In genomic region chr15:86284630-86285029, GRCh38 we compare ENCODE assay signal across 20 cellular contexts.
DNase-seq lines count a peak whose midpoint lies in the region; TF ChIP-seq lines count a peak whose summit lies in the region.
"Had no signal": no experiment of that assay in that cellular context is flagged by ENCODE, and none has a peak within 500 bp of the region (broad histone marks: within the 10 kb centered on the region; RNA-seq: fewer than 3 reads in every experiment).

No MANE protein-coding gene starts in this region.

- H3K27me3 ChIP-seq in HUES48 (ENCODE audit: control insufficient read depth, insufficient read depth, low read length) (no peaks in the 10 kb centered on the region), endodermal cell (ENCODE audit: control insufficient read depth, insufficient read depth, low read length, poor library complexity, severe bottlenecking) (peaks cover 36% of the 10 kb centered on the region), mesendoderm (ENCODE audit: insufficient read depth, low read length, poor library complexity) (no peaks in the 10 kb centered on the region)
- H3K27me3 ChIP-seq: BLaER1 treated with 17β-estradiol and CSF1 and Interleukin-3, amounts not matched to agents 10 nM and 100 nM had no signal

- no peak overlapping the region for H3K4me3 Mint-ChIP-seq in endodermal cell
- H3K4me3 Mint-ChIP-seq in activated T-helper 2 cell treated with anti-CD3 and anti-CD28 coated beads, Interferon-gamma antibody, Interleukin-2, Interleukin-4, amounts not matched to agents 10 μg/mL and 5 μg/mL and 100 μg/mL, durations not matched to agents 14 hours and 24 hours and 36 hours (ENCODE audit: low read depth), result no peak overlapping the region
- H3K4me3 Mint-ChIP-seq: B cell; CD4-positive, alpha-beta T cell; CD8-positive, alpha-beta T cell had no signal

- DNase-seq in endodermal cell, result peak; percentile 52
- peak; percentile 9 for DNase-seq in iPS-NIHi11 (ENCODE audit: low spot score)
- DNase-seq in mesendoderm, result peak; percentile 89
- no peak for DNase-seq in NCI-H345 treated with DMSO at 0.1 percent for 48 hours (lab: John Stamatoyannopoulos, UW; ENCODE audit: unreplicated experiment)
- DNase-seq in NCI-H2029 treated with DMSO at 0.1 percent for 48 hours (lab: John Stamatoyannopoulos, UW), result no peak
- no peak for DNase-seq in activated T-helper 2 cell treated with anti-CD3 and anti-CD28 coated beads, Interferon-gamma antibody, Interleukin-2, Interleukin-4, amounts not matched to agents 10 μg/mL and 5 μg/mL and 100 μg/mL, durations not matched to agents 14 hours and 24 hours and 36 hours (ENCODE audit: low spot score)
- no peak for DNase-seq in NOMO-1 treated with dmso at 0.1 percent for 144 hours (lab: John Stamatoyannopoulos, UW; ENCODE audit: unreplicated experiment)
- DNase-seq: AML-193; Caco-2; Calu3; CD4-positive, alpha-beta T cell; CD8-positive, alpha-beta T cell; DMS79 treated with DMSO at 0.1 percent for 48 hours; GF-D8 had no signal

- no peak overlapping the region for H3K9ac ChIP-seq in HUES48 (ENCODE audit: low read depth, low read length)
- no peak overlapping the region for H3K9ac ChIP-seq in endodermal cell (ENCODE audit: extremely low read depth, low read length, poor library complexity, severe bottlenecking)
- H3K9ac ChIP-seq in mesendoderm (ENCODE audit: low read length), result no peak overlapping the region
- H3K9ac ChIP-seq: BLaER1 treated with 17β-estradiol and CSF1 and Interleukin-3, amounts not matched to agents 10 nM and 100 nM had no signal

- no peak overlapping the region for H3K56ac ChIP-seq in mesendoderm (ENCODE audit: low read length)

- H3K4me3 ChIP-seq in HUES48 (ENCODE audit: low read depth, low read length), result no peak overlapping the region
- H3K4me3 ChIP-seq in endodermal cell (ENCODE audit: low read length), result no peak overlapping the region
- no peak overlapping the region for H3K4me3 ChIP-seq in mesendoderm (ENCODE audit: low read length)
- H3K4me3 ChIP-seq: A549; BLaER1 treated with 17β-estradiol and CSF1 and Interleukin-3, amounts not matched to agents 10 nM and 100 nM had no signal

- peaks cover 18% of the 10 kb centered on the region for H3K9me3 Mint-ChIP-seq in endodermal cell
- no peaks in the 10 kb centered on the region for H3K9me3 Mint-ChIP-seq in activated T-helper 2 cell treated with anti-CD3 and anti-CD28 coated beads, Interferon-gamma antibody, Interleukin-2, Interleukin-4, amounts not matched to agents 10 μg/mL and 5 μg/mL and 100 μg/mL, durations not matched to agents 14 hours and 24 hours and 36 hours
- H3K9me3 Mint-ChIP-seq: CD4-positive, alpha-beta T cell; CD8-positive, alpha-beta T cell had no signal

- no peak for TF ChIP-seq CTCF in endodermal cell (conservative IDR thresholded peaks at IDR 0.05)

- H3K4ac ChIP-seq in mesendoderm (ENCODE audit: low read depth, low read length), result no peak overlapping the region

- H3K27ac ChIP-seq in HUES48 (ENCODE audit: low read depth, low read length) (peak overlapping the region; percentile 33), endodermal cell (ENCODE audit: low read depth, low read length) (no peak overlapping the region), mesendoderm (ENCODE audit: low read depth, low read length) (no peak overlapping the region)
- H3K27ac ChIP-seq: 22Rv1; A549; BLaER1 treated with 17β-estradiol and CSF1 and Interleukin-3, amounts not matched to agents 10 nM and 100 nM; C4-2B had no signal

- no peak overlapping the region for H3K23ac ChIP-seq in mesendoderm (ENCODE audit: low read length)

- H3K18ac ChIP-seq in mesendoderm (ENCODE audit: low read length), result no peak overlapping the region

- H3K36me3 ChIP-seq in HUES48 (ENCODE audit: control insufficient read depth, insufficient read depth, low read length) (no peaks in the 10 kb centered on the region), endodermal cell (ENCODE audit: control insufficient read depth, insufficient read depth, low read length) (no peaks in the 10 kb centered on the region), mesendoderm (ENCODE audit: control insufficient read depth, insufficient read depth, low read length) (no peaks in the 10 kb centered on the region)
- H3K36me3 ChIP-seq: BLaER1 treated with 17β-estradiol and CSF1 and Interleukin-3, amounts not matched to agents 10 nM and 100 nM had no signal

- peaks cover 10% of the 10 kb centered on the region for H3K4me1 Mint-ChIP-seq in endodermal cell
- no peaks in the 10 kb centered on the region for H3K4me1 Mint-ChIP-seq in activated T-helper 2 cell treated with anti-CD3 and anti-CD28 coated beads, Interferon-gamma antibody, Interleukin-2, Interleukin-4, amounts not matched to agents 10 μg/mL and 5 μg/mL and 100 μg/mL, durations not matched to agents 14 hours and 24 hours and 36 hours (ENCODE audit: low read depth)
- H3K4me1 Mint-ChIP-seq: B cell had no signal

- H3K4me2 ChIP-seq in mesendoderm (ENCODE audit: low read length), result no peak overlapping the region
- H3K4me2 ChIP-seq: A549; BLaER1 treated with 17β-estradiol and CSF1 and Interleukin-3, amounts not matched to agents 10 nM and 100 nM had no signal

- H3K79me1 ChIP-seq in mesendoderm (ENCODE audit: low read length), result no peaks in the 10 kb centered on the region

- peaks cover 8% of the 10 kb centered on the region for H3K4me1 ChIP-seq in HUES48 (ENCODE audit: control insufficient read depth, insufficient read depth, low read length)
- peaks cover 3% of the 10 kb centered on the region for H3K4me1 ChIP-seq in endodermal cell (ENCODE audit: control insufficient read depth, insufficient read depth, low read length)
- H3K4me1 ChIP-seq in mesendoderm (ENCODE audit: control insufficient read depth, low read depth, low read length), result no peaks in the 10 kb centered on the region
- H3K4me1 ChIP-seq: A549; BLaER1 treated with 17β-estradiol and CSF1 and Interleukin-3, amounts not matched to agents 10 nM and 100 nM; Caco-2 had no signal

- H3K9me3 ChIP-seq in HUES48 (ENCODE audit: control insufficient read depth, insufficient read depth, low read length), result no peaks in the 10 kb centered on the region
- H3K9me3 ChIP-seq in endodermal cell (ENCODE audit: control insufficient read depth, low read length), result peaks cover 5% of the 10 kb centered on the region
- H3K9me3 ChIP-seq: A549, Caco-2 had no signal

- H4K5ac ChIP-seq in mesendoderm (ENCODE audit: low read length), result no peak overlapping the region

- no peak overlapping the region for H3K27ac Mint-ChIP-seq in endodermal cell
- no peak overlapping the region for H3K27ac Mint-ChIP-seq in activated T-helper 2 cell treated with anti-CD3 and anti-CD28 coated beads, Interferon-gamma antibody, Interleukin-2, Interleukin-4, amounts not matched to agents 10 μg/mL and 5 μg/mL and 100 μg/mL, durations not matched to agents 14 hours and 24 hours and 36 hours
- H3K27ac Mint-ChIP-seq: B cell; CD4-positive, alpha-beta T cell; CD8-positive, alpha-beta T cell had no signal

- no peak overlapping the region for H2BK15ac ChIP-seq in mesendoderm (replicated peaks; ENCODE audit: low read depth)

- H2BK5ac ChIP-seq in mesendoderm (ENCODE audit: low read length), result no peak overlapping the region

- no peak overlapping the region for H2AK5ac ChIP-seq in mesendoderm (ENCODE audit: low read length)

- H3K36me3 Mint-ChIP-seq in endodermal cell (ENCODE audit: low read depth), result peaks cover 4% of the 10 kb centered on the region
- no peaks in the 10 kb centered on the region for H3K36me3 Mint-ChIP-seq in activated T-helper 2 cell treated with anti-CD3 and anti-CD28 coated beads, Interferon-gamma antibody, Interleukin-2, Interleukin-4, amounts not matched to agents 10 μg/mL and 5 μg/mL and 100 μg/mL, durations not matched to agents 14 hours and 24 hours and 36 hours (ENCODE audit: low read depth)
- H3K36me3 Mint-ChIP-seq: CD8-positive, alpha-beta T cell had no signal

- H4K8ac ChIP-seq in mesendoderm (ENCODE audit: low read depth, low read length), result no peak overlapping the region

- H3K27me3 Mint-ChIP-seq in endodermal cell (ENCODE audit: insufficient read depth), result peaks cover 29% of the 10 kb centered on the region
- H3K27me3 Mint-ChIP-seq in activated T-helper 2 cell treated with anti-CD3 and anti-CD28 coated beads, Interferon-gamma antibody, Interleukin-2, Interleukin-4, amounts not matched to agents 10 μg/mL and 5 μg/mL and 100 μg/mL, durations not matched to agents 14 hours and 24 hours and 36 hours (ENCODE audit: low read depth), result no peaks in the 10 kb centered on the region
- H3K27me3 Mint-ChIP-seq: B cell; CD4-positive, alpha-beta T cell had no signal

- H3K79me2 ChIP-seq in mesendoderm (ENCODE audit: control insufficient read depth, insufficient read depth, low read length), result no peaks in the 10 kb centered on the region

- intact Hi-C loops in activated T-helper 2 cell treated with anti-CD3 and anti-CD28 coated beads, Interferon-gamma antibody, Interleukin-2, Interleukin-4, amounts not matched to agents 10 μg/mL and 5 μg/mL and 100 μg/mL, durations not matched to agents 14 hours and 24 hours and 36 hours (cut with micrococcal nuclease), result no loop called here

- no peak overlapping the region for H2BK120ac ChIP-seq in mesendoderm (ENCODE audit: low read depth, low read length)

Comparison
In these comparisons a context has a peak if more than half of its experiments do, and no peak if none do; other contexts are left out.
1. DNase-seq: peak in endodermal cell (single experiment), iPS-NIHi11 (single experiment) and mesendoderm (single experiment); none in NCI-H345 treated with DMSO at 0.1 percent for 48 hours (single experiment), NCI-H2029 treated with DMSO at 0.1 percent for 48 hours (single experiment), activated T-helper 2 cell treated with anti-CD3 and anti-CD28 coated beads, Interferon-gamma antibody, Interleukin-2, Interleukin-4, amounts not matched to agents 10 μg/mL and 5 μg/mL and 100 μg/mL, durations not matched to agents 14 hours and 24 hours and 36 hours (single experiment) and NOMO-1 treated with dmso at 0.1 percent for 144 hours (single experiment).